Comparison of ENCODE assay signal across 15 cellular contexts in genomic region chr5:134784241-134784920, GRCh38. TPM values are rescaled to one million over a fixed set of nuclear protein-coding genes. Genes with fewer than 3 reads are reported as not detected.
DNase-seq lines count a peak whose midpoint lies in the region; ATAC-seq, FAIRE-seq and TF ChIP-seq lines count a peak whose summit lies in the region.
"Had no signal": no experiment of that assay in that cellular context is flagged by ENCODE, and none has a peak within 500 bp of the region (broad histone marks: within the 10 kb centered on the region; RNA-seq: fewer than 3 reads in every experiment).

No MANE protein-coding gene starts in this region.

- H3K4me1 ChIP-seq in esophagus squamous epithelium: no peaks in the 10 kb centered on the region
- H3K4me1 ChIP-seq: testis had no signal

- no peaks in the 10 kb centered on the region for H3K27me3 ChIP-seq in AG04450 (ENCODE audit: control insufficient read depth, insufficient read depth, low read length)
- H3K27me3 ChIP-seq in esophagus squamous epithelium: no peaks in the 10 kb centered on the region
- H3K27me3 ChIP-seq: hepatocyte, testis had no signal

- WGBS in esophagus squamous epithelium, 2 donors: 53 to 59% methylated on average over 4 of the region's 4 CpGs

- H3K27ac Mint-ChIP-seq in WTC11: peak overlapping the region; percentile 85
- H3K27ac Mint-ChIP-seq: T-cell had no signal

- no peak overlapping the region for H3K4me3 Mint-ChIP-seq in WTC11
- H3K4me3 Mint-ChIP-seq: activated CD8-positive, alpha-beta memory T cell treated with anti-CD3 and anti-CD28 coated beads, Interleukin-2, amount 10 ng/mL, durations not matched to agents 7 days and 5 days; naive thymus-derived CD8-positive, alpha-beta T cell; T-cell had no signal

- H3K4me3 ChIP-seq in AG04450 (ENCODE audit: low read depth, low read length) (no peak overlapping the region), esophagus squamous epithelium (no peak overlapping the region)
- H3K4me3 ChIP-seq: hepatocyte, testis had no signal

- H3K27me3 Mint-ChIP-seq in WTC11 (ENCODE audit: low read depth): no peaks in the 10 kb centered on the region
- H3K27me3 Mint-ChIP-seq: activated CD8-positive, alpha-beta memory T cell treated with anti-CD3 and anti-CD28 coated beads, Interleukin-2, amount 10 ng/mL, durations not matched to agents 7 days and 5 days; naive thymus-derived CD8-positive, alpha-beta T cell; T-cell had no signal

- DNase-seq in AG04450 (ENCODE audit: low read depth, low spot score) (no peak), GM19239 (ENCODE audit: insufficient read length, low spot score) (no peak), WTC11 (ENCODE audit: low spot score) (no peak), iris pigment epithelial cell (ENCODE audit: low read depth) (peak; percentile 35), cerebellum (ENCODE audit: low spot score) (no peak), esophagus squamous epithelium (lab: John Stamatoyannopoulos, UW) (no peak), NCI-H1930 (lab: John Stamatoyannopoulos, UW) (no peak)
- DNase-seq: activated CD8-positive, alpha-beta memory T cell treated with anti-CD3 and anti-CD28 coated beads, Interleukin-2, amount 10 ng/mL, durations not matched to agents 7 days and 5 days; DMS 273 treated with DMSO at 0.1 percent for 48 hours; NCI-H446 treated with DMSO at 0.1 percent for 48 hours; testis had no signal

- H3K9me3 Mint-ChIP-seq in WTC11: no peaks in the 10 kb centered on the region
- H3K9me3 Mint-ChIP-seq: naive thymus-derived CD8-positive, alpha-beta T cell; T-cell had no signal

- no peaks in the 10 kb centered on the region for H3K9me3 ChIP-seq in AG04450 (ENCODE audit: control insufficient read depth, insufficient read depth, low read length)
- H3K9me3 ChIP-seq in esophagus squamous epithelium: no peaks in the 10 kb centered on the region
- H3K9me3 ChIP-seq: testis had no signal

- intact Hi-C loops in esophagus squamous epithelium (cut with DNase I): no loop called here

- H3K36me3 ChIP-seq in esophagus squamous epithelium: peaks cover 0 to 98% (median 31%) of the 10 kb centered on the region in 3 donors

- POLR2A ChIA-PET in AG04450 (lab: Yijun Ruan, JAX) (interaction anchor here (0.7 to 1.3 kb wide), 2 partner anchors 58 to 121 kb away, joined by 3 read pairs; partner anchors contain the start of gene PCBD2), WTC11 (lab: Charles Lee) (no interaction called here)

- TF ChIP-seq POLR2A in esophagus squamous epithelium (IDR thresholded peaks at IDR 0.05): no peak

- FAIRE-seq in GM19239 (lab: Jason Lieb, UNC): peak; percentile 48

- peaks cover 79% of the 10 kb centered on the region for H3K36me3 Mint-ChIP-seq in WTC11

- ATAC-seq in WTC11 (no peak), GM21717 (IDR thresholded peaks at IDR 0.05; ENCODE audit: unreplicated experiment) (no peak)
- ATAC-seq: activated CD8-positive, alpha-beta memory T cell treated with anti-CD3 and anti-CD28 coated beads, Interleukin-2, amount 10 ng/mL, durations not matched to agents 7 days and 5 days; naive thymus-derived CD8-positive, alpha-beta T cell; T-cell had no signal

- CTCF ChIA-PET in AG04450 (lab: Charles Lee) (interaction anchor here (0.5 to 1.2 kb wide), 3 partner anchors 67 to 174 kb away, joined by 3 to 4 read pairs (median 4); partner anchors contain the start of gene PCBD2), WTC11 (lab: Charles Lee) (interaction anchor here (0.6 kb wide), 1 partner anchor 405 kb away, joined by 4 read pairs; no protein-coding TSS in a partner anchor)

- TF ChIP-seq CTCF in AG04450 (IDR thresholded peaks at IDR 0.05; ENCODE audit: low read depth, low read length) (peak; percentile 45), WTC11 (IDR thresholded peaks at IDR 0.05) (no peak), esophagus squamous epithelium (IDR thresholded peaks at IDR 0.05) (no peak)

- H3K27ac ChIP-seq in AG04450 (ENCODE audit: low read depth, low read length) (no peak overlapping the region), esophagus squamous epithelium (no peak overlapping the region)
- H3K27ac ChIP-seq: hepatocyte, testis had no signal

- peaks cover 15% of the 10 kb centered on the region for H3K4me1 Mint-ChIP-seq in WTC11
- H3K4me1 Mint-ChIP-seq: activated CD8-positive, alpha-beta memory T cell treated with anti-CD3 and anti-CD28 coated beads, Interleukin-2, amount 10 ng/mL, durations not matched to agents 7 days and 5 days; T-cell had no signal

TF ChIP-seq in WTC11, 78 proteins besides CTCF, POLR2A, EP300 and RAD21:
- TF ChIP-seq OVOL2 (CRISPR knock-in tag; IDR thresholded peaks at IDR 0.05; ENCODE audit: borderline replicate concordance) (no peak), JAZF1 (CRISPR knock-in tag; IDR thresholded peaks at IDR 0.05) (no peak), ZSCAN18 (CRISPR knock-in tag; IDR thresholded peaks at IDR 0.05) (no peak), ZNF281 (CRISPR knock-in tag; IDR thresholded peaks at IDR 0.05) (no peak), CDX4 (CRISPR knock-in tag; IDR thresholded peaks at IDR 0.05; ENCODE audit: borderline replicate concordance) (no peak), FOXP4 (CRISPR knock-in tag; IDR thresholded peaks at IDR 0.05) (no peak)

RNA-seq across cellular contexts. Expression of gene DDX46, which starts 25.8 kb away (rescaled TPM):
- polyA plus RNA-seq in AG04450 (2011; rRNA removed): 36.6 and 45.4 TPM in 2 replicates
- polyA minus RNA-seq in AG04450 (2011; rRNA and poly(A)+ RNA removed): 26.4 and 43.9 TPM in 2 replicates
- total RNA-seq in WTC11 (2021): 91.4 to 123 TPM (median 93.1 TPM) in 3 replicates
- total RNA-seq in cerebellum: 42.8 TPM
- total RNA-seq in esophagus squamous epithelium: 10 to 100 TPM; 19.6 to 39.9 (median 30.6) TPM

RNA-seq across cellular contexts. Expression of gene CAMLG, which starts 46.0 kb away (rescaled TPM):
- polyA plus RNA-seq in AG04450 (2011; rRNA removed): 22.8 and 29.3 TPM in 2 replicates
- 4.6 and 6.8 TPM in 2 replicates for polyA minus RNA-seq in AG04450 (2011; rRNA and poly(A)+ RNA removed)
- 39.7 to 43.9 TPM (median 42.1 TPM) in 3 replicates for total RNA-seq in WTC11 (2021)
- total RNA-seq in cerebellum: 38.0 TPM
- total RNA-seq in esophagus squamous epithelium: 10 to 100 TPM in 3 of 4 donors, 1 to 10 TPM in 1; 9.4 to 31.7 (median 18.0) TPM
